Comparison of ENCODE assay signal across 8 cellular contexts in genomic region chr3:15292765-15293522, GRCh38. TPM values are rescaled to one million over a fixed set of nuclear protein-coding genes. Genes with fewer than 3 reads are reported as not detected.
DNase-seq lines count a peak whose midpoint lies in the region; ATAC-seq, FAIRE-seq and TF ChIP-seq lines count a peak whose summit lies in the region.

No MANE protein-coding gene starts in this region.

- H3K9me3 Mint-ChIP-seq in HFFc6 (no peaks in the 10 kb centered on the region), astrocyte (ENCODE audit: unreplicated experiment) (peaks cover 2% of the 10 kb centered on the region), immature natural killer cell (no peaks in the 10 kb centered on the region)
- H3K9me3 Mint-ChIP-seq in activated T-cell treated with anti-CD3 and anti-CD28 coated beads, Interleukin-2, amount 50 U/mL, for 4 hours = no peaks in the 10 kb centered on the region

- TF ChIP-seq POLR2A in sigmoid colon (IDR thresholded peaks at IDR 0.05) = no peak

- H3K4me3 ChIP-seq in astrocyte (ENCODE audit: insufficient read depth, low read depth, low read length) (no peak overlapping the region), sigmoid colon (no peak overlapping the region)

- no peak for TF ChIP-seq CTCF in HFFc6 (IDR thresholded peaks at IDR 0.05)
- no peak for TF ChIP-seq CTCF in astrocyte (IDR thresholded peaks at IDR 0.05; ENCODE audit: insufficient read depth, low read depth, low read length)
- no peak for TF ChIP-seq CTCF in sigmoid colon (IDR thresholded peaks at IDR 0.05)

- no peak for FAIRE-seq in astrocyte (lab: Jason Lieb, UNC)

- H3K27ac ChIP-seq in astrocyte (ENCODE audit: low read depth, low read length) (no peak overlapping the region), sigmoid colon (peak overlapping the region; percentile 72 to 75 (median 72))

- peaks cover 45% of the 10 kb centered on the region for H4K20me1 ChIP-seq in astrocyte (ENCODE audit: insufficient read depth, low read length)

- 70 to 78% methylated on average over 13 of the region's 13 CpGs for WGBS in sigmoid colon, 2 donors

- H3K27ac Mint-ChIP-seq in HFFc6 = peak overlapping the region; percentile 34; the same call in 1 of the 2 replicates
- no peak overlapping the region for H3K27ac Mint-ChIP-seq in astrocyte (ENCODE audit: unreplicated experiment)
- H3K27ac Mint-ChIP-seq in immature natural killer cell = peak overlapping the region; percentile 92 to 99 (median 95)

- H2AFZ ChIP-seq in astrocyte (ENCODE audit: low read depth, low read length) = no peak overlapping the region

- H3K4me2 ChIP-seq in astrocyte (ENCODE audit: low read length) = no peak overlapping the region

- H3K27me3 Mint-ChIP-seq in HFFc6 (ENCODE audit: insufficient read depth) = peaks cover 3% of the 10 kb centered on the region; the same call in 1 of the 2 replicates
- no peaks in the 10 kb centered on the region for H3K27me3 Mint-ChIP-seq in astrocyte (ENCODE audit: low read depth, unreplicated experiment)
- H3K27me3 Mint-ChIP-seq in immature natural killer cell (ENCODE audit: low read depth in 3 of 3) = peaks cover 3 to 7% (median 5%) of the 10 kb centered on the region in 3 donors
- no peaks in the 10 kb centered on the region for H3K27me3 Mint-ChIP-seq in activated T-cell treated with anti-CD3 and anti-CD28 coated beads, Interleukin-2, amount 50 U/mL, for 4 hours (ENCODE audit: low read depth)

- ATAC-seq in activated T-cell treated with anti-CD3 and anti-CD28 coated beads, Interleukin-2, amount 50 U/mL, for 4 hours = no peak
- ATAC-seq in HG02588 (IDR thresholded peaks at IDR 0.05; ENCODE audit: unreplicated experiment) = no peak

- H3K27me3 ChIP-seq in astrocyte (ENCODE audit: insufficient read depth, low read length) (no peaks in the 10 kb centered on the region), sigmoid colon (no peaks in the 10 kb centered on the region)

- peaks cover 29% of the 10 kb centered on the region for H3K4me1 Mint-ChIP-seq in HFFc6 (ENCODE audit: low read depth)
- H3K4me1 Mint-ChIP-seq in astrocyte (ENCODE audit: low read depth, unreplicated experiment) = peaks cover 11% of the 10 kb centered on the region
- peaks cover 97 to 100% of the 10 kb centered on the region in 2 donors for H3K4me1 Mint-ChIP-seq in immature natural killer cell
- H3K4me1 Mint-ChIP-seq in activated T-cell treated with anti-CD3 and anti-CD28 coated beads, Interleukin-2, amount 50 U/mL, for 4 hours (ENCODE audit: low read depth) = peaks cover 91% of the 10 kb centered on the region

- H3K36me3 Mint-ChIP-seq in HFFc6 (ENCODE audit: low read depth) = no peaks in the 10 kb centered on the region
- peaks cover 26% of the 10 kb centered on the region for H3K36me3 Mint-ChIP-seq in astrocyte (ENCODE audit: low read depth, unreplicated experiment)
- H3K36me3 Mint-ChIP-seq in immature natural killer cell = peaks cover 4 to 12% (median 12%) of the 10 kb centered on the region in 3 donors
- peaks cover 26% of the 10 kb centered on the region for H3K36me3 Mint-ChIP-seq in activated T-cell treated with anti-CD3 and anti-CD28 coated beads, Interleukin-2, amount 50 U/mL, for 4 hours (ENCODE audit: insufficient read depth)

- intact Hi-C loops in sigmoid colon (cut with DNase I) = loop anchor here (5.0 kb wide), 1 partner anchor 34 kb away; no protein-coding TSS in a partner anchor

- no peak overlapping the region for H3K9ac ChIP-seq in astrocyte (ENCODE audit: low read length)

- H3K9me3 ChIP-seq in astrocyte (ENCODE audit: insufficient read depth, low read depth, low read length) = no peaks in the 10 kb centered on the region
- H3K9me3 ChIP-seq in sigmoid colon = no peaks in the 10 kb centered on the region

- H3K79me2 ChIP-seq in astrocyte (ENCODE audit: insufficient read depth, low read length) = peaks cover 45% of the 10 kb centered on the region

- H3K4me3 Mint-ChIP-seq in HFFc6 = no peak overlapping the region
- no peak overlapping the region for H3K4me3 Mint-ChIP-seq in astrocyte (ENCODE audit: unreplicated experiment)
- peak overlapping the region; percentile 81 to 93 (median 86) for H3K4me3 Mint-ChIP-seq in immature natural killer cell
- no peak overlapping the region for H3K4me3 Mint-ChIP-seq in activated T-cell treated with anti-CD3 and anti-CD28 coated beads, Interleukin-2, amount 50 U/mL, for 4 hours

- peaks cover 31% of the 10 kb centered on the region for H3K4me1 ChIP-seq in astrocyte (ENCODE audit: insufficient read depth, low read length)
- peaks cover 0 to 27% (median 21%) of the 10 kb centered on the region in 4 donors for H3K4me1 ChIP-seq in sigmoid colon

- H3K36me3 ChIP-seq in astrocyte (ENCODE audit: insufficient read depth, low read length) (no peaks in the 10 kb centered on the region), sigmoid colon (no peaks in the 10 kb centered on the region)

- DNase-seq in HFFc6 (peak; percentile 51), astrocyte (ENCODE audit: low read depth) (peak; percentile 51), immature natural killer cell (no peak), sigmoid colon (peak; percentile 85), NCI-H2171 (lab: John Stamatoyannopoulos, UW) (no peak)
- DNase-seq in effector CD8-positive, alpha-beta T cell (lab: John Stamatoyannopoulos, UW) = no peak
- no peak for DNase-seq in activated T-cell treated with anti-CD3 and anti-CD28 coated beads, Interleukin-2, amount 50 U/mL, for 4 hours

- peak in 2 of 4 donors; percentile 68 to 78 for TF ChIP-seq EP300 in sigmoid colon (IDR thresholded peaks at IDR 0.05)

RNA-seq across cellular contexts. Expression of gene SH3BP5, which starts 39.4 kb away (rescaled TPM):
- 10 to 100 TPM; 10.8 to 14.2 (median 11.9) TPM for total RNA-seq in HFFc6 (2021; fragmentation: NEBNext Ultra II Directional; extraction: Animal tissue kit (Norgen Biotek cat#: 25700))
- total RNA-seq in astrocyte (25.2 and 27.5 TPM in 2 replicates), sigmoid colon (10 to 100 TPM; 25.1 to 40.4 (median 31.9) TPM)
- polyA plus RNA-seq in immature natural killer cell (100 to 1,000 TPM in 1 of 3 donors, 10 to 100 TPM in 2; 52.1 to 160 (median 67.4) TPM), sigmoid colon (10 to 100 TPM in 2 of 3 donors, 1 to 10 TPM in 1; 5.5 to 31.2 (median 21.6) TPM)
- 10 to 100 TPM; 11.1 to 26.1 (median 12.9) TPM for total RNA-seq in activated T-cell treated with anti-CD3 and anti-CD28 coated beads, Interleukin-2, amount 50 U/mL, for 4 hours

Comparison
In these comparisons a context has a peak if more than half of its experiments do, and no peak if none do; other contexts are left out.
1. DNase-seq: peak in HFFc6 (single experiment), astrocyte (single experiment) and sigmoid colon (single experiment); none in immature natural killer cell (0 of 3), effector CD8-positive, alpha-beta T cell (single experiment), activated T-cell treated with anti-CD3 and anti-CD28 coated beads, Interleukin-2, amount 50 U/mL, for 4 hours (single experiment) and NCI-H2171 (single experiment).
2. H3K4me3 Mint-ChIP-seq: peak in immature natural killer cell (5 of 5); none in HFFc6 (single experiment), astrocyte (single experiment) and activated T-cell treated with anti-CD3 and anti-CD28 coated beads, Interleukin-2, amount 50 U/mL, for 4 hours (single experiment).